Comparison of ENCODE assay signal across 1 cellular context in genomic region chr1:230151924-230152468, GRCh38.
TF ChIP-seq lines count a peak whose summit lies in the region.

No MANE protein-coding gene starts in this region.

TF ChIP-seq in K562, 482 proteins besides CTCF, POLR2A, EP300 and RAD21 (continued from another document and continues in another):
- TF ChIP-seq ZBTB12 (CRISPR knock-in tag; IDR thresholded peaks at IDR 0.05) (peak; percentile 81), DDX20 (tag; IDR thresholded peaks at IDR 0.05; ENCODE audit: low read depth) (peak; percentile 94), THAP7 (CRISPR knock-in tag; IDR thresholded peaks at IDR 0.05) (peak; percentile 77; the same call in 1 of the 2 replicates), NUFIP1 (IDR thresholded peaks at IDR 0.05; ENCODE audit: partially characterized antibody) (no peak), DEAF1 (CRISPR knock-in tag; IDR thresholded peaks at IDR 0.05) (0 out of 2 replicates have a peak, but pooled peaks have one; percentile 12), ZNF384 (IDR thresholded peaks at IDR 0.05; ENCODE audit: low read depth, low read length) (no peak), TEAD1 (CRISPR knock-in tag; IDR thresholded peaks at IDR 0.05) (peak in 1 of 2 experiments; percentile 97; a peak in 2 of 4 replicates), FOSL1 (tag; conservative IDR thresholded peaks at IDR 0.05) (peak; percentile 27; the same call in 1 of the 2 replicates), MTA3 (IDR thresholded peaks at IDR 0.05; ENCODE audit: borderline replicate concordance) (no peak), ESRRB (CRISPR knock-in tag; IDR thresholded peaks at IDR 0.05; ENCODE audit: borderline replicate concordance) (peak; percentile 54; the same call in 1 of the 2 replicates), ZBTB11 (CRISPR knock-in tag; IDR thresholded peaks at IDR 0.05) (peak in 1 of 3 experiments; percentile 81; a peak in 3 of 6 replicates), BCOR (IDR thresholded peaks at IDR 0.05) (no peak), SP1 (CRISPR knock-in tag; IDR thresholded peaks at IDR 0.05) (no peak), ZNF212 (CRISPR knock-in tag; IDR thresholded peaks at IDR 0.05) (peak; percentile 90), SMAD3 (CRISPR knock-in tag; conservative IDR thresholded peaks at IDR 0.05) (peak; percentile 97), IRF2 (CRISPR knock-in tag; IDR thresholded peaks at IDR 0.05) (no peak), PTRF (tag; IDR thresholded peaks at IDR 0.05) (peak; percentile 96), ZBTB40 (IDR thresholded peaks at IDR 0.05) (no peak), ZBTB40 (CRISPR knock-in tag; IDR thresholded peaks at IDR 0.05) (no peak), TEAD2 (tag; IDR thresholded peaks at IDR 0.05) (peak; percentile 94), ZNF217 (CRISPR knock-in tag; IDR thresholded peaks at IDR 0.05) (no peak), ZNF3 (CRISPR knock-in tag; IDR thresholded peaks at IDR 0.05) (peak; percentile 74; the same call in 1 of the 2 replicates), ZNF354B (CRISPR knock-in tag; IDR thresholded peaks at IDR 0.05) (peak; percentile 92), ZNF324 (CRISPR knock-in tag; IDR thresholded peaks at IDR 0.05) (peak; percentile 71), TCF15 (CRISPR knock-in tag; IDR thresholded peaks at IDR 0.05) (peak; percentile 95), RUNX1 (IDR thresholded peaks at IDR 0.05; ENCODE audit: low read depth) (no peak), ZNF551 (CRISPR knock-in tag; IDR thresholded peaks at IDR 0.05) (peak; percentile 79; the same call in 1 of the 2 replicates), ZNF696 (CRISPR knock-in tag; conservative IDR thresholded peaks at IDR 0.05) (peak; percentile 81), NFE2 (IDR thresholded peaks at IDR 0.05; ENCODE audit: low read depth) (no peak), HDAC6 (IDR thresholded peaks at IDR 0.05; ENCODE audit: low read depth, low read length) (no peak), HDGF (IDR thresholded peaks at IDR 0.05) (no peak), HCFC1 (IDR thresholded peaks at IDR 0.05; ENCODE audit: low read depth, low read length) (no peak), ZNF347 (CRISPR knock-in tag; IDR thresholded peaks at IDR 0.05; ENCODE audit: low read depth) (0 out of 2 replicates have a peak, but pooled peaks have one; percentile 83), TAF15 (IDR thresholded peaks at IDR 0.05; ENCODE audit: low read depth, low read length) (no peak), PPARD (CRISPR knock-in tag; IDR thresholded peaks at IDR 0.05) (peak; percentile 87), ZNF584 (CRISPR knock-in tag; IDR thresholded peaks at IDR 0.05; ENCODE audit: low read depth) (peak; percentile 97), ATF4 (CRISPR knock-in tag; IDR thresholded peaks at IDR 0.05) (peak; percentile 81), ARID3A (IDR thresholded peaks at IDR 0.05; ENCODE audit: borderline replicate concordance, low read depth, low read length) (no peak), BRD4 (IDR thresholded peaks at IDR 0.05) (no peak), ZKSCAN8 (CRISPR knock-in tag; IDR thresholded peaks at IDR 0.05) (peak; percentile 94), MCM7 (IDR thresholded peaks at IDR 0.05) (no peak), FOXM1 (IDR thresholded peaks at IDR 0.05; ENCODE audit: low read depth) (no peak), FOXM1 (CRISPR knock-in tag; IDR thresholded peaks at IDR 0.05; ENCODE audit: low read depth) (no peak), KLF10 (CRISPR knock-in tag; IDR thresholded peaks at IDR 0.05) (peak; percentile 85; the same call in 1 of the 2 replicates), KAT2B (IDR thresholded peaks at IDR 0.05; ENCODE audit: low read depth, low read length) (no peak), CCAR2 (IDR thresholded peaks at IDR 0.05; ENCODE audit: low read depth, low read length) (no peak), ZNF133 (CRISPR knock-in tag; IDR thresholded peaks at IDR 0.05) (peak; percentile 96), GTF2E2 (tag; IDR thresholded peaks at IDR 0.05) (no peak), DMBX1 (CRISPR knock-in tag; IDR thresholded peaks at IDR 0.05; ENCODE audit: borderline replicate concordance) (peak; percentile 99)
